ENCODE assay signal across 27 cellular contexts in genomic region chr1:235533476-235534168, GRCh38. TPM values are rescaled to one million over a fixed set of nuclear protein-coding genes. Genes with fewer than 3 reads are reported as not detected.
DNase-seq lines count a peak whose midpoint lies in the region; ATAC-seq, FAIRE-seq and TF ChIP-seq lines count a peak whose summit lies in the region.
"Had no signal": no experiment of that assay in that cellular context is flagged by ENCODE, and none has a peak within 500 bp of the region (broad histone marks: within the 10 kb centered on the region; RNA-seq: fewer than 3 reads in every experiment).

No MANE protein-coding gene starts in this region.

- H3K36me3 ChIP-seq in GM23248 (ENCODE audit: low read depth) (no peaks in the 10 kb centered on the region), K562 (ENCODE audit: control insufficient read depth, insufficient read depth, low read length) (no peaks in the 10 kb centered on the region), lung (ENCODE audit: control insufficient read depth in 2 of 2, insufficient read depth in 2 of 2, low read length in 2 of 2) (no peaks in the 10 kb centered on the region)
- H3K36me3 ChIP-seq: tibial nerve had no signal

- in situ Hi-C loops in GM23248 (cut with MboI), result no loop called here
- in situ Hi-C loops in K562 (cut with MboI), result no loop called here

- TF ChIP-seq CTCF in K562 (IDR thresholded peaks at IDR 0.05 in 2 of 3, conservative IDR thresholded peaks at IDR 0.05 in 1 of 3; ENCODE audit: insufficient read depth in 2 of 3, low read depth in 1 of 3, low read length in 3 of 3) (no peak), lung (IDR thresholded peaks at IDR 0.05; ENCODE audit: control extremely low read depth, extremely low read depth) (no peak)

- 84 to 87% methylated on average over 8 of the region's 8 CpGs for WGBS in GM23248 (ENCODE audit: low coverage in 1 of 2, low lambda C conversion rate in 2 of 2, missing lambda C conversion rate in 2 of 2), 2 experiments
- WGBS in K562 (ENCODE audit: insufficient coverage, low coverage, missing lambda C conversion rate), result 0% methylated on average over 8 of the region's 8 CpGs
- whole genome bisulfite sequencing in lung, 2 donors, result 77 to 83% methylated on average over 8 of the region's 8 CpGs

- H3K9me3 ChIP-seq in GM23248 (ENCODE audit: low read depth) (no peaks in the 10 kb centered on the region), K562 (replicated peaks; ENCODE audit: control insufficient read depth, insufficient read depth, low read depth, low read length) (no peaks in the 10 kb centered on the region), lung (ENCODE audit: control insufficient read depth in 2 of 2, insufficient read depth in 1 of 2, low read length in 1 of 2) (peaks cover 0 to 2% of the 10 kb centered on the region in 2 donors)
- H3K9me3 ChIP-seq: tibial nerve had no signal

- H3F3A ChIP-seq in GM23248 (ENCODE audit: insufficient read depth), result 0 out of 2 replicates have a peak, but pooled peaks cover 10% of the 10 kb centered on the region

- H2AFZ ChIP-seq in GM23248 (no peak overlapping the region), K562 (ENCODE audit: low read depth, low read length) (no peak overlapping the region)

- H3K4me1 ChIP-seq in GM23248 (ENCODE audit: insufficient read depth) (peaks cover 14% of the 10 kb centered on the region), K562 (replicated peaks in 1 of 2; ENCODE audit: control insufficient read depth in 2 of 2, insufficient read depth in 2 of 2, low read length in 2 of 2) (no peaks in the 10 kb centered on the region), lung (ENCODE audit: control insufficient read depth in 2 of 2, insufficient read depth in 2 of 2, low read length in 2 of 2) (no peaks in the 10 kb centered on the region)
- H3K4me1 ChIP-seq: psoas muscle, tibial nerve had no signal

- TF ChIP-seq EP300 in K562 (IDR thresholded peaks at IDR 0.05; ENCODE audit: low read length), result no peak

- no TSS peak for BruUV-seq in K562 (replicated peaks; lab: Mats Ljungman, UMichigan)

- H3K9me1 ChIP-seq in K562 (ENCODE audit: control insufficient read depth, insufficient read depth, low read length), result no peaks in the 10 kb centered on the region

- ATAC-seq in K562 (peak; percentile 54), lung (ENCODE audit: insufficient read depth, low FRiP score) (peak; percentile 19), GM21526 (IDR thresholded peaks at IDR 0.05; ENCODE audit: low FRiP score, unreplicated experiment) (no peak), HG03280 (IDR thresholded peaks at IDR 0.05; ENCODE audit: unreplicated experiment) (no peak)
- ATAC-seq in stimulated activated naive CD8-positive, alpha-beta T cell treated with anti-CD3 and anti-CD28 coated beads, Interleukin-15, Interleukin-2, amounts not matched to agents 100 U/mL and 50 U/mL, for 24 hours, result no peak
- ATAC-seq: left ventricle myocardium superior, psoas muscle had no signal

- TF ChIP-seq POLR2A in K562 (conservative IDR thresholded peaks at IDR 0.05), result no peak

- H3K27ac ChIP-seq in GM23248, result no peak overlapping the region
- no peak overlapping the region for H3K27ac ChIP-seq in K562 (ENCODE audit: extremely low read depth, low read depth, low read length)
- no peak overlapping the region for H3K27ac ChIP-seq in lung (ENCODE audit: low read depth in 1 of 2, low read length in 1 of 2)
- H3K27ac ChIP-seq: psoas muscle, tibial nerve had no signal

- H3K27me3 ChIP-seq in GM23248 (replicated peaks; ENCODE audit: insufficient read depth) (no peaks in the 10 kb centered on the region), K562 (ENCODE audit: control insufficient read depth in 2 of 2, insufficient read depth in 2 of 2, low read length in 2 of 2) (peaks cover 15 to 39% of the 10 kb centered on the region in 2 experiments), lung (ENCODE audit: control insufficient read depth, insufficient read depth) (no peaks in the 10 kb centered on the region)
- H3K27me3 ChIP-seq: tibial nerve had no signal

- DNase-seq in GM23248 (peak; percentile 27), NCI-H82 treated with DMSO at 0.1 percent for 48 hours (lab: John Stamatoyannopoulos, UW; ENCODE audit: unreplicated experiment) (peak; percentile 47), K562 (ENCODE audit: extremely low read depth in 1 of 4, low spot score in 3 of 4) (no peak), lung (ENCODE audit: low spot score) (no peak), urothelium cell line (ENCODE audit: low spot score) (no peak)
- DNase-seq in stimulated activated naive CD8-positive, alpha-beta T cell treated with anti-CD3 and anti-CD28 coated beads, Interleukin-15, Interleukin-2, amounts not matched to agents 100 U/mL and 50 U/mL, for 24 hours, result no peak
- DNase-seq: ACHN; activated CD4-positive, alpha-beta memory T cell treated with anti-CD3 and anti-CD28 coated beads for 36 hours; activated CD4-positive, alpha-beta T cell treated with anti-CD3 and anti-CD28 coated beads for 1 hour; activated naive CD4-positive, alpha-beta T cell; CD8-positive, alpha-beta memory T cell; DMS 273 treated with DMSO at 0.1 percent for 48 hours; effector CD4-positive, alpha-beta T cell; H7; islet precursor cell; left ventricle myocardium superior; naive B cell; NCI-H1048; NCI-H187 treated with DMSO at 0.1 percent for 48 hours; NCI-H2171 treated with DMSO at 0.1 percent for 48 hours; psoas muscle; SHP77; stimulated activated CD4-positive, alpha-beta T cell treated with anti-CD3 and anti-CD28 coated beads, Interleukin-4, amount 100 ng/mL, for 24 hours had no signal

- intact Hi-C loops in K562 (cut with micrococcal nuclease), result no loop called here

- H3K9ac ChIP-seq in GM23248 (no peak overlapping the region), K562 (ENCODE audit: insufficient read depth in 1 of 2, low read depth in 2 of 2, low read length in 2 of 2) (no peak overlapping the region)

- FAIRE-seq in K562 (lab: Jason Lieb, UNC) (no peak), urothelium cell line (lab: Jason Lieb, UNC) (no peak)
- FAIRE-seq: GM18507 had no signal

- no peaks in the 10 kb centered on the region for H4K20me1 ChIP-seq in GM23248 (ENCODE audit: insufficient read depth)
- no peaks in the 10 kb centered on the region for H4K20me1 ChIP-seq in K562 (replicated peaks; ENCODE audit: control insufficient read depth, insufficient read depth, low read length)

- no peak overlapping the region for H3K4me2 ChIP-seq in GM23248 (ENCODE audit: unreplicated experiment)
- no peak overlapping the region for H3K4me2 ChIP-seq in K562 (ENCODE audit: insufficient read depth, low read length)

- POLR2A ChIA-PET in K562 (lab: Yijun Ruan, JAX), result interaction anchor here (1.2 to 1.3 kb wide), 2 partner anchors 21 to 65 kb away, joined by 3 read pairs; no protein-coding TSS in a partner anchor

- no peaks in the 10 kb centered on the region for H3K9me2 ChIP-seq in GM23248 (ENCODE audit: insufficient read depth)

- CTCF ChIA-PET in K562 (lab: Yijun Ruan, JAX; ENCODE audit: low intra/inter-chr PET ratio), result no interaction called here

- no peak for TF ChIP-seq RAD21 in K562 (CRISPR knock-in tag; conservative IDR thresholded peaks at IDR 0.05 in 1 of 2, IDR thresholded peaks at IDR 0.05 in 1 of 2)

- no peaks in the 10 kb centered on the region for H3K79me2 ChIP-seq in GM23248 (ENCODE audit: insufficient read depth)
- no peaks in the 10 kb centered on the region for H3K79me2 ChIP-seq in K562 (ENCODE audit: control insufficient read depth, insufficient read depth, low read length)

- no peak overlapping the region for H3K4me3 ChIP-seq in GM23248
- H3K4me3 ChIP-seq in K562, result no peak overlapping the region
- H3K4me3 ChIP-seq in lung, result no peak overlapping the region
- H3K4me3 ChIP-seq: psoas muscle, tibial nerve had no signal

TF ChIP-seq in K562, 482 proteins besides CTCF, POLR2A, EP300 and RAD21 (continues in another document):
- TF ChIP-seq E4F1 (CRISPR knock-in tag; IDR thresholded peaks at IDR 0.05; ENCODE audit: borderline replicate concordance), result no peak
- TF ChIP-seq SIRT6 (IDR thresholded peaks at IDR 0.05; ENCODE audit: low read depth, low read length), result no peak
- TF ChIP-seq HNRNPH1 (optimal IDR thresholded peaks at IDR 0.05; ENCODE audit: low read depth, low read length), result no peak

RNA-seq across cellular contexts. Expression of gene B3GALNT2, which starts 29.4 kb away (rescaled TPM):
- total RNA-seq in GM23248 (2014; rRNA removed; shearing (Covaris generic)), result 28.1 and 28.3 TPM in 2 replicates
- polyA plus RNA-seq in GM23248 (2016; fragmentation: Nextera tagmentation; extraction: Ambion mirVana), result 13.1 and 13.3 TPM in 2 replicates
- total RNA-seq in K562 (2011; cell fraction: chromatin; rRNA removed; ENCODE audit: low replicate concordance), result 64.2 and 174 TPM in 2 replicates
- total RNA-seq in K562 (2011; cell fraction: nucleolus; rRNA removed), result 35.9 and 39.9 TPM in 2 replicates
- total RNA-seq in K562 (2011; cell fraction: nucleoplasm; rRNA removed), result 70.5 and 113 TPM in 2 replicates
- total RNA-seq in K562 (2014; rRNA removed), result 20.7 and 23.9 TPM in 2 replicates
- total RNA-seq in K562 (2014; rRNA removed; fragmentation: Illumina TruSeq; extraction: Trizol), result 31.7 and 33.7 TPM in 2 replicates
- 25.4 and 27.3 TPM in 2 replicates for total RNA-seq in K562 (2015; rRNA removed; fragmentation: Illumina TruSeq; extraction: Trizol)
- total RNA-seq in K562 (2021), result 22.9 and 23.7 TPM in 2 replicates
- 26.6 and 27.4 TPM in 2 replicates for polyA plus RNA-seq in K562 (2011; rRNA removed)
- polyA plus RNA-seq in K562 (2011; cell fraction: cytosol; rRNA removed), result 9.0 and 13.7 TPM in 2 replicates
- polyA plus RNA-seq in K562 (2011; cell fraction: nucleus; rRNA removed), result 22.3 and 28.3 TPM in 2 replicates
- polyA plus RNA-seq in K562 (2012), result 10.3 and 16.2 TPM in 2 replicates
- polyA plus RNA-seq in K562 (2014; fragmentation: Illumina TruSeq; extraction: Trizol), result 16.1 and 18.8 TPM in 2 replicates
- 1 to 10 TPM; 2.0 to 2.7 TPM for polyA plus RNA-seq in K562 (2014; fragmentation: Nextera tagmentation; extraction: Ambion mirVana)
- 15.0 and 16.0 TPM in 2 replicates for polyA plus RNA-seq in K562 (2014; rRNA removed)
- polyA minus RNA-seq in K562 (2011; rRNA and poly(A)+ RNA removed), result 71.3 and 86.7 TPM in 2 replicates
- polyA minus RNA-seq in K562 (2011; cell fraction: cytosol; rRNA and poly(A)+ RNA removed), result 26.2 and 27.0 TPM in 2 replicates
- 24.5 and 32.4 TPM in 2 replicates for polyA minus RNA-seq in K562 (2011; cell fraction: nucleus; rRNA and poly(A)+ RNA removed)
- total RNA-seq in lung, result 10 to 100 TPM; 16.1 to 30.8 TPM
- polyA plus RNA-seq in lung, result 1 to 10 TPM; 2.3 to 6.4 TPM

Comparison
In these comparisons a context has a peak if more than half of its experiments do, and no peak if none do; other contexts are left out.
1. DNase-seq: peak in GM23248 (single experiment) and NCI-H82 treated with DMSO at 0.1 percent for 48 hours (single experiment); none in K562 (0 of 4), lung (single experiment), stimulated activated naive CD8-positive, alpha-beta T cell treated with anti-CD3 and anti-CD28 coated beads, Interleukin-15, Interleukin-2, amounts not matched to agents 100 U/mL and 50 U/mL, for 24 hours (single experiment) and urothelium cell line (single experiment).
2. ATAC-seq: peak in K562 (single experiment) and lung (single experiment); none in stimulated activated naive CD8-positive, alpha-beta T cell treated with anti-CD3 and anti-CD28 coated beads, Interleukin-15, Interleukin-2, amounts not matched to agents 100 U/mL and 50 U/mL, for 24 hours (single experiment), GM21526 (single experiment) and HG03280 (single experiment).